Comparison of ENCODE assay signal across 1 cellular context in the genomic region with DNA sequence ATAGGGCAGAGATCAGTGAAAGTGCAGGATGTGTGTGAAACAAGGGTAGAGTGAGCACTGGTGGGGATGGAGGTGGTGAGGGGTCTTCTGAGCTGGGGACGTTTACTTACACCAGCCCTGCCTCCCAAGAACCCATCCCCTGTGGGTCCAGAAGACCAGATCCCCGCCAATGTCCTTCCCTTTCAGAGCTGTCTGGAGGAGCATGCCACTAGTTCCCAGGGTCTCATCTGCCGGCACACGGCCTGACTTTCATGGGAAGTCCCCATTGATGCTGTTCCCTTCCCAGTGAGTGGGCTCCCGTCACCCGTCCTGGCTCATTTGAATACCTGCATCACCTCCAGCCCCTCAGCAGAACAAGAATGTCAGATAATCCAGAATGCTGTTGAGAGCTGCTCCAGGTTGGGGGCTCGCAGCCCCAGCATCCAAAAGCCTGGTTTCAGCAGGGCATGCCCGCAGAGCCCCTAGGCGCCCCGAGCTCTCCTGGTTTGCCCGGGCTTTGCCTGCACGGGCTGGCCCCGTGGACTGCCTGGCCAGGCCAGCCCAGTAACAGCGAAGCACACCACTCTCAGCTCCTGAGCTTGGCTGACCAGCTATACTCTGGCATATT.
TF ChIP-seq lines count a peak whose summit lies in the region.

No MANE protein-coding gene starts in this region.

TF ChIP-seq in H1, 55 proteins besides CTCF, POLR2A, EP300 and RAD21:
- no peak for TF ChIP-seq SAP30 (IDR thresholded peaks at IDR 0.05; ENCODE audit: insufficient read depth, insufficient replicate concordance, low read length)
- TF ChIP-seq CEBPB (IDR thresholded peaks at IDR 0.05; ENCODE audit: low read depth, low read length) = no peak
- no peak for TF ChIP-seq POU5F1 (IDR thresholded peaks at IDR 0.05; ENCODE audit: low read depth, low read length)
- no peak for TF ChIP-seq GABPA (IDR thresholded peaks at IDR 0.05; ENCODE audit: borderline replicate concordance, insufficient read depth, low read length)
- no peak for TF ChIP-seq HDAC6 (IDR thresholded peaks at IDR 0.05; ENCODE audit: low read depth, low read length)
- TF ChIP-seq GTF2F1 (IDR thresholded peaks at IDR 0.05; ENCODE audit: borderline replicate concordance, low read depth, low read length) = no peak
- TF ChIP-seq RBBP5 (IDR thresholded peaks at IDR 0.05; ENCODE audit: borderline replicate concordance, low read depth, low read length) = no peak
- no peak for TF ChIP-seq CTBP2 (IDR thresholded peaks at IDR 0.05; ENCODE audit: borderline replicate concordance, insufficient read depth, insufficient read length, low read length)
- no peak for TF ChIP-seq RNF2 (IDR thresholded peaks at IDR 0.05; ENCODE audit: borderline replicate concordance, low read depth, low read length, missing control alignments, poor library complexity, severe bottlenecking)
- no peak for TF ChIP-seq SIN3A (conservative IDR thresholded peaks at IDR 0.05 in 1 of 2, IDR thresholded peaks at IDR 0.05 in 1 of 2; ENCODE audit: low read depth in 1 of 2, low read length in 2 of 2)
- no peak for TF ChIP-seq SP4 (IDR thresholded peaks at IDR 0.05; ENCODE audit: low read length)
- no peak for TF ChIP-seq CBX8 (IDR thresholded peaks at IDR 0.05; ENCODE audit: borderline replicate concordance, low read depth, low read length)
- TF ChIP-seq BCL11A (IDR thresholded peaks at IDR 0.05; ENCODE audit: low read depth in 2 of 2, low read length in 2 of 2) = no peak
- TF ChIP-seq TEAD4 (IDR thresholded peaks at IDR 0.05; ENCODE audit: low read depth, low read length) = no peak
- TF ChIP-seq BACH1 (IDR thresholded peaks at IDR 0.05; ENCODE audit: low read length) = no peak
- no peak for TF ChIP-seq CBX5 (IDR thresholded peaks at IDR 0.05; ENCODE audit: low read depth, low read length)
- no peak for TF ChIP-seq POLR2AphosphoS5 (IDR thresholded peaks at IDR 0.05; ENCODE audit: low read depth, low read length)
